ENCODE assay signal across 23 cellular contexts in genomic region chr14:31060253-31060875, GRCh38. TPM values are rescaled to one million over a fixed set of nuclear protein-coding genes. Genes with fewer than 3 reads are reported as not detected.
A peak's percentile ranks its signal among the peaks of the same experiment; 100 is the strongest.
DNase-seq lines count a peak whose midpoint lies in the region; ATAC-seq, FAIRE-seq and TF ChIP-seq lines count a peak whose summit lies in the region.
"Had no signal": no experiment of that assay in that cellular context is flagged by ENCODE, and none has a peak within 500 bp of the region (broad histone marks: within the 10 kb centered on the region; RNA-seq: fewer than 3 reads in every experiment).

No MANE protein-coding gene starts in this region.

- H3K27ac Mint-ChIP-seq in astrocyte (ENCODE audit: unreplicated experiment) (peak overlapping the region; percentile 69), neural progenitor cell (no peak overlapping the region)
- no peak overlapping the region for H3K27ac Mint-ChIP-seq in CD4-positive, alpha-beta T cell
- H3K27ac Mint-ChIP-seq: activated CD4-positive, alpha-beta memory T cell treated with anti-CD3 and anti-CD28 coated beads, Interleukin-2, amount 10 ng/mL, durations not matched to agents 7 days and 5 days had no signal

- no peaks in the 10 kb centered on the region for H3K36me3 ChIP-seq in HEK293 (ENCODE audit: control insufficient read depth in 2 of 2, insufficient read depth in 1 of 2, low read length in 2 of 2)
- no peaks in the 10 kb centered on the region for H3K36me3 ChIP-seq in astrocyte (ENCODE audit: insufficient read depth, low read length)
- H3K36me3 ChIP-seq in hepatocyte (replicated peaks; ENCODE audit: insufficient read depth, low read depth) = no peaks in the 10 kb centered on the region
- no peaks in the 10 kb centered on the region for H3K36me3 ChIP-seq in neural progenitor cell
- H3K36me3 ChIP-seq: BLaER1 treated with 17β-estradiol and CSF1 and Interleukin-3, amounts not matched to agents 10 nM and 100 nM; cardiac muscle cell had no signal

- TF ChIP-seq CTCF in HEK293 (tag by site-specific recombination; IDR thresholded peaks at IDR 0.05) = no peak
- no peak for TF ChIP-seq CTCF in astrocyte (IDR thresholded peaks at IDR 0.05; ENCODE audit: insufficient read depth, low read depth, low read length)
- TF ChIP-seq CTCF in hepatocyte (IDR thresholded peaks at IDR 0.05; ENCODE audit: poor library complexity) = no peak
- no peak for TF ChIP-seq CTCF in neural progenitor cell (IDR thresholded peaks at IDR 0.05)
- TF ChIP-seq CTCF in CD4-positive, alpha-beta T cell (IDR thresholded peaks at IDR 0.05) = no peak

- no peaks in the 10 kb centered on the region for H3K9me3 ChIP-seq in HEK293 (ENCODE audit: control insufficient read depth, insufficient read depth, low read depth, low read length)
- no peaks in the 10 kb centered on the region for H3K9me3 ChIP-seq in astrocyte (ENCODE audit: insufficient read depth, low read depth, low read length)
- H3K9me3 ChIP-seq in hepatocyte (ENCODE audit: low read depth) = no peaks in the 10 kb centered on the region
- H3K9me3 ChIP-seq in neural progenitor cell (ENCODE audit: low read depth) = no peaks in the 10 kb centered on the region
- H3K9me3 ChIP-seq in CD4-positive, alpha-beta T cell (ENCODE audit: control insufficient read depth, low read length) = no peaks in the 10 kb centered on the region
- H3K9me3 ChIP-seq: BLaER1 treated with 17β-estradiol and CSF1 and Interleukin-3, amounts not matched to agents 10 nM and 100 nM had no signal

- H3K27me3 ChIP-seq in astrocyte (ENCODE audit: insufficient read depth, low read length) (no peaks in the 10 kb centered on the region), hepatocyte (no peaks in the 10 kb centered on the region), neural progenitor cell (no peaks in the 10 kb centered on the region)
- H3K27me3 ChIP-seq in CD4-positive, alpha-beta T cell (ENCODE audit: control insufficient read depth, insufficient read depth, low read length) = no peaks in the 10 kb centered on the region
- H3K27me3 ChIP-seq: BLaER1 treated with 17β-estradiol and CSF1 and Interleukin-3, amounts not matched to agents 10 nM and 100 nM; cardiac muscle cell; foreskin keratinocyte had no signal

- ATAC-seq in HG03025 (IDR thresholded peaks at IDR 0.05; ENCODE audit: low FRiP score, unreplicated experiment) = no peak
- ATAC-seq in CD4-positive, alpha-beta T cell (ENCODE audit: poor library complexity) = no peak

- intact Hi-C loops in CD4-positive, alpha-beta T cell (cut with DNase I, micrococcal nuclease) = no loop called here

- no peak overlapping the region for H3K4me3 ChIP-seq in HEK293 (ENCODE audit: low read depth, low read length)
- no peak overlapping the region for H3K4me3 ChIP-seq in astrocyte (ENCODE audit: insufficient read depth, low read depth, low read length)
- no peak overlapping the region for H3K4me3 ChIP-seq in hepatocyte
- H3K4me3 ChIP-seq in neural progenitor cell = no peak overlapping the region
- H3K4me3 ChIP-seq: BLaER1 treated with 17β-estradiol and CSF1 and Interleukin-3, amounts not matched to agents 10 nM and 100 nM; cardiac muscle cell had no signal

- WGBS in hepatocyte (ENCODE audit: low lambda C conversion rate, missing lambda C conversion rate) = 49% methylated on average over 6 of the region's 6 CpGs

- no peak for DNase-seq in astrocyte (ENCODE audit: low read depth)
- peak; percentile 16 for DNase-seq in hepatocyte (ENCODE audit: low spot score)
- DNase-seq in neural progenitor cell (ENCODE audit: low spot score) = peak; percentile 62
- DNase-seq in NCI-H524 (lab: John Stamatoyannopoulos, UW) = no peak
- no peak for DNase-seq in 8988T
- DNase-seq in CD4-positive, alpha-beta T cell = no peak
- DNase-seq: activated CD4-positive, alpha-beta memory T cell treated with anti-CD3 and anti-CD28 coated beads, Interleukin-2, amount 10 ng/mL, durations not matched to agents 7 days and 5 days; activated gamma-delta T cell; cortex of kidney; GOT3; hypothalamus; NCI-H187; posterior cingulate gyrus; substantia nigra had no signal

- FAIRE-seq in astrocyte (lab: Jason Lieb, UNC) = no peak
- FAIRE-seq: D721Med, endothelial cell of umbilical vein had no signal

- H3K4me1 ChIP-seq in HEK293 (ENCODE audit: control insufficient read depth, insufficient read depth, low read length) (peaks cover 8% of the 10 kb centered on the region), astrocyte (ENCODE audit: insufficient read depth, low read length) (peaks cover 10% of the 10 kb centered on the region), hepatocyte (ENCODE audit: insufficient read depth) (peaks cover 15% of the 10 kb centered on the region), neural progenitor cell (peaks cover 20% of the 10 kb centered on the region)

- H3K27me3 Mint-ChIP-seq in astrocyte (ENCODE audit: low read depth, unreplicated experiment) = no peaks in the 10 kb centered on the region
- peaks cover 7% of the 10 kb centered on the region for H3K27me3 Mint-ChIP-seq in neural progenitor cell (ENCODE audit: insufficient read depth, low read depth)
- H3K27me3 Mint-ChIP-seq in CD4-positive, alpha-beta T cell = no peaks in the 10 kb centered on the region
- H3K27me3 Mint-ChIP-seq: activated CD4-positive, alpha-beta memory T cell treated with anti-CD3 and anti-CD28 coated beads, Interleukin-2, amount 10 ng/mL, durations not matched to agents 7 days and 5 days had no signal

- H4K20me1 ChIP-seq in astrocyte (ENCODE audit: insufficient read depth, low read length) (no peaks in the 10 kb centered on the region), hepatocyte (ENCODE audit: insufficient read depth, poor library complexity, severe bottlenecking) (no peaks in the 10 kb centered on the region), neural progenitor cell (ENCODE audit: low read depth) (no peaks in the 10 kb centered on the region)
- H4K20me1 ChIP-seq: BLaER1 treated with 17β-estradiol and CSF1 and Interleukin-3, amounts not matched to agents 10 nM and 100 nM had no signal

- H3K9me2 ChIP-seq in hepatocyte (replicated peaks; ENCODE audit: insufficient read depth) = no peaks in the 10 kb centered on the region

- POLR2A ChIA-PET in HEK293 (lab: Yijun Ruan, JAX) = interaction anchor here (0.5 to 1.9 kb wide), 2 partner anchors 20 to 34 kb away, joined by 4 to 10 read pairs; partner anchors contain the start of genes AP4S1 and STRN3
- POLR2A ChIA-PET in CD4-positive, alpha-beta T cell (lab: Charles Lee) = interaction anchor here (0.6 kb wide), 1 partner anchor 28 kb away, joined by 3 read pairs; no protein-coding TSS in a partner anchor

- no peak overlapping the region for H3K9ac ChIP-seq in astrocyte (ENCODE audit: low read length)
- H3K9ac ChIP-seq in neural progenitor cell = no peak overlapping the region
- H3K9ac ChIP-seq: KMS-11 had no signal

- H3K36me3 Mint-ChIP-seq in astrocyte (ENCODE audit: low read depth, unreplicated experiment) (no peaks in the 10 kb centered on the region), neural progenitor cell (no peaks in the 10 kb centered on the region)
- peaks cover 5% of the 10 kb centered on the region for H3K36me3 Mint-ChIP-seq in CD4-positive, alpha-beta T cell (ENCODE audit: low read depth)

- H3K9me3 Mint-ChIP-seq in astrocyte (ENCODE audit: unreplicated experiment) (no peaks in the 10 kb centered on the region), neural progenitor cell (no peaks in the 10 kb centered on the region)
- H3K9me3 Mint-ChIP-seq in CD4-positive, alpha-beta T cell = no peaks in the 10 kb centered on the region
- H3K9me3 Mint-ChIP-seq: activated CD4-positive, alpha-beta memory T cell treated with anti-CD3 and anti-CD28 coated beads, Interleukin-2, amount 10 ng/mL, durations not matched to agents 7 days and 5 days; nephron had no signal

- no peak overlapping the region for H3K4me2 ChIP-seq in astrocyte (ENCODE audit: low read length)
- H3K4me2 ChIP-seq in hepatocyte = no peak overlapping the region
- H3K4me2 ChIP-seq in neural progenitor cell = peak overlapping the region; percentile 17
- H3K4me2 ChIP-seq: KMS-11 had no signal

- no peak overlapping the region for H3K4me3 Mint-ChIP-seq in astrocyte (ENCODE audit: unreplicated experiment)
- no peak overlapping the region for H3K4me3 Mint-ChIP-seq in neural progenitor cell
- no peak overlapping the region for H3K4me3 Mint-ChIP-seq in CD4-positive, alpha-beta T cell
- H3K4me3 Mint-ChIP-seq: activated CD4-positive, alpha-beta memory T cell treated with anti-CD3 and anti-CD28 coated beads, Interleukin-2, amount 10 ng/mL, durations not matched to agents 7 days and 5 days had no signal

- H3K27ac ChIP-seq in HEK293 (ENCODE audit: extremely low read depth, low read depth, low read length) (no peak overlapping the region), astrocyte (ENCODE audit: low read depth, low read length) (no peak overlapping the region), hepatocyte (peak overlapping the region; percentile 43), neural progenitor cell (peak overlapping the region; percentile 73)
- no peak overlapping the region for H3K27ac ChIP-seq in CD4-positive, alpha-beta T cell (ENCODE audit: low read depth, low read length)
- H3K27ac ChIP-seq: BLaER1 treated with 17β-estradiol and CSF1 and Interleukin-3, amounts not matched to agents 10 nM and 100 nM; cardiac muscle cell; KMS-11 had no signal

- H3K79me2 ChIP-seq in astrocyte (ENCODE audit: insufficient read depth, low read length) (no peaks in the 10 kb centered on the region), hepatocyte (no peaks in the 10 kb centered on the region), neural progenitor cell (ENCODE audit: low read depth) (peaks cover 2% of the 10 kb centered on the region)

- H2AFZ ChIP-seq in astrocyte (ENCODE audit: low read depth, low read length) (no peak overlapping the region), hepatocyte (no peak overlapping the region), neural progenitor cell (replicated peaks) (peak overlapping the region; percentile 5)

- peaks cover 20% of the 10 kb centered on the region for H3F3A ChIP-seq in neural progenitor cell (ENCODE audit: low read depth)

- peaks cover 18% of the 10 kb centered on the region for H3K4me1 Mint-ChIP-seq in astrocyte (ENCODE audit: low read depth, unreplicated experiment)
- peaks cover 5% of the 10 kb centered on the region for H3K4me1 Mint-ChIP-seq in neural progenitor cell
- H3K4me1 Mint-ChIP-seq in CD4-positive, alpha-beta T cell (ENCODE audit: low read depth) = peaks cover 17% of the 10 kb centered on the region
- H3K4me1 Mint-ChIP-seq: activated CD4-positive, alpha-beta memory T cell treated with anti-CD3 and anti-CD28 coated beads, Interleukin-2, amount 10 ng/mL, durations not matched to agents 7 days and 5 days had no signal

- CTCF ChIA-PET in HEK293 (lab: Yijun Ruan, JAX) = interaction anchor here (0.7 kb wide), 1 partner anchor 19 kb away, joined by 3 read pairs; no protein-coding TSS in a partner anchor
- CTCF ChIA-PET in CD4-positive, alpha-beta T cell (lab: Charles Lee) = no interaction called here

RNA-seq across cellular contexts. Expression of gene STRN3, which starts 34.2 kb away (rescaled TPM):
- total RNA-seq in astrocyte (46.6 and 48.4 TPM in 2 replicates), hepatocyte (47.6 and 53.8 TPM in 2 replicates), neural progenitor cell (ENCODE audit: low replicate concordance) (54.2 and 104 TPM in 2 replicates)
- polyA plus RNA-seq in hepatocyte = 9.1 and 10.1 TPM in 2 replicates
- total RNA-seq in CD4-positive, alpha-beta T cell = 10 to 100 TPM; 15.1 to 16.9 TPM

RNA-seq across cellular contexts. Expression of gene AP4S1, which starts 34.9 kb away (rescaled TPM):
- total RNA-seq in astrocyte (5.7 TPM in 2 replicates), hepatocyte (14.0 and 19.5 TPM in 2 replicates), neural progenitor cell (ENCODE audit: low replicate concordance) (10.4 and 24.4 TPM in 2 replicates)
- polyA plus RNA-seq in hepatocyte = 5.2 and 9.1 TPM in 2 replicates
- total RNA-seq in CD4-positive, alpha-beta T cell = 10 to 100 TPM in 1 of 2 experiments, 1 to 10 TPM in 1; 9.8 to 12.1 TPM

Comparison
In these comparisons a context has a peak if more than half of its experiments do, and no peak if none do; other contexts are left out.
1. H3K27ac ChIP-seq: peak in hepatocyte (single experiment) and neural progenitor cell (single experiment); none in HEK293 (single experiment), astrocyte (single experiment) and CD4-positive, alpha-beta T cell (single experiment).
2. DNase-seq: peak in hepatocyte (single experiment) and neural progenitor cell (single experiment); none in astrocyte (single experiment), NCI-H524 (0 of 2), 8988T (single experiment) and CD4-positive, alpha-beta T cell (0 of 10).